ENCODE assay signal across 23 cellular contexts in the genomic region with DNA sequence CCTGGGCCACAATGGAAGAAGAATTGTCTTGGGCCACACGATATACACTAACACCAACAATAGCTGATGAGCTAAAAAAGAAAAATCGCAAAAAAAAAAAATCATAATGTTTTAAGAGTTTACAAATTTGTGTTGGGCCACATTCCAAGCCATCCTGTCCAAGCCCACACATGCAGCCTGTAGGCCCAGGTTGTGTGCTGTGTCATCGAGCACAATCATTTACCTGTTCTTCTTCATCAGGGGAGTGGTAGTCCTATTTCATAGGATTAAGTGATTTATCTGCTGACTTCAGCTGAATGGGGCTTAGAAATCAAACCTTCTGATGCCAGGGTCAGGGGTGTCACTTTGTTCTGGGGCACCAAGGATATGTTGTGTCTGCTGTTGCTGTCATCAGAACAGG.
"Had no signal": no experiment of that assay in that cellular context is flagged by ENCODE, and none has a peak within 500 bp of the region (broad histone marks: within the 10 kb centered on the region; RNA-seq: fewer than 3 reads in every experiment).

No MANE protein-coding gene starts in this region.

- H3K27me3 ChIP-seq: cardiac muscle cell, SJCRH30 had no signal

- H3K27ac Mint-ChIP-seq: activated CD4-positive, alpha-beta memory T cell treated with anti-CD3 and anti-CD28 coated beads, Interleukin-2, amount 10 ng/mL, durations not matched to agents 7 days and 5 days; activated CD4-positive, alpha-beta T cell treated with anti-CD3 and anti-CD28 coated beads for 36 hours; activated naive CD4-positive, alpha-beta T cell treated with anti-CD3 and anti-CD28 coated beads, Interleukin-2, amount 10 ng/mL, durations not matched to agents 7 days and 5 days; activated naive CD8-positive, alpha-beta T cell treated with anti-CD3 and anti-CD28 coated beads for 36 hours; activated T-cell treated with anti-CD3 and anti-CD28 coated beads, Interleukin-2, amount 50 U/mL, for 72 hours; activated T-helper 2 cell treated with anti-CD3 and anti-CD28 coated beads, Interferon-gamma antibody, Interleukin-2, Interleukin-4, amounts not matched to agents 10 μg/mL and 5 μg/mL and 100 μg/mL, durations not matched to agents 14 hours and 24 hours and 36 hours had no signal

- H3K36me3 ChIP-seq: cardiac muscle cell, SJCRH30 had no signal

- H3K4me1 Mint-ChIP-seq: activated CD4-positive, alpha-beta memory T cell treated with anti-CD3 and anti-CD28 coated beads, Interleukin-2, amount 10 ng/mL, durations not matched to agents 7 days and 5 days; activated CD4-positive, alpha-beta T cell treated with anti-CD3 and anti-CD28 coated beads for 36 hours; activated naive CD4-positive, alpha-beta T cell treated with anti-CD3 and anti-CD28 coated beads, Interleukin-2, amount 10 ng/mL, durations not matched to agents 7 days and 5 days; activated naive CD8-positive, alpha-beta T cell treated with anti-CD3 and anti-CD28 coated beads for 36 hours had no signal

- H3K4me3 Mint-ChIP-seq: activated CD4-positive, alpha-beta memory T cell treated with anti-CD3 and anti-CD28 coated beads, Interleukin-2, amount 10 ng/mL, durations not matched to agents 7 days and 5 days; activated CD4-positive, alpha-beta T cell treated with anti-CD3 and anti-CD28 coated beads for 36 hours; activated naive CD4-positive, alpha-beta T cell treated with anti-CD3 and anti-CD28 coated beads, Interleukin-2, amount 10 ng/mL, durations not matched to agents 7 days and 5 days; activated naive CD8-positive, alpha-beta T cell treated with anti-CD3 and anti-CD28 coated beads for 36 hours; activated T-cell treated with anti-CD3 and anti-CD28 coated beads, Interleukin-2, amount 50 U/mL, for 72 hours had no signal

- ATAC-seq: activated CD4-positive, alpha-beta T cell treated with anti-CD3 and anti-CD28 coated beads for 36 hours; activated T-cell treated with anti-CD3 and anti-CD28 coated beads, Interleukin-2, amount 50 U/mL, for 72 hours; Right ventricle myocardium inferior had no signal

- H3K4me3 ChIP-seq: cardiac muscle cell, SJCRH30 had no signal

- H3K9ac ChIP-seq: SK-N-SH had no signal

- H3K36me3 Mint-ChIP-seq: activated naive CD4-positive, alpha-beta T cell treated with anti-CD3 and anti-CD28 coated beads, Interleukin-2, amount 10 ng/mL, durations not matched to agents 7 days and 5 days; activated naive CD8-positive, alpha-beta T cell treated with anti-CD3 and anti-CD28 coated beads for 36 hours had no signal

- H3K4me1 ChIP-seq: SJCRH30 had no signal

- H3K27ac ChIP-seq: cardiac muscle cell, SJCRH30, VCaP had no signal

- H3K27me3 Mint-ChIP-seq: activated CD4-positive, alpha-beta memory T cell treated with anti-CD3 and anti-CD28 coated beads, Interleukin-2, amount 10 ng/mL, durations not matched to agents 7 days and 5 days; activated CD4-positive, alpha-beta T cell treated with anti-CD3 and anti-CD28 coated beads for 36 hours; activated naive CD4-positive, alpha-beta T cell treated with anti-CD3 and anti-CD28 coated beads, Interleukin-2, amount 10 ng/mL, durations not matched to agents 7 days and 5 days; activated naive CD8-positive, alpha-beta T cell treated with anti-CD3 and anti-CD28 coated beads for 36 hours had no signal

- H3K9me3 Mint-ChIP-seq: activated naive CD4-positive, alpha-beta T cell treated with anti-CD3 and anti-CD28 coated beads, Interleukin-2, amount 10 ng/mL, durations not matched to agents 7 days and 5 days; activated naive CD8-positive, alpha-beta T cell treated with anti-CD3 and anti-CD28 coated beads for 36 hours had no signal

- H3K4me2 ChIP-seq: SK-N-SH had no signal

- DNase-seq: activated CD4-positive, alpha-beta memory T cell treated with anti-CD3 and anti-CD28 coated beads, Interleukin-2, amount 10 ng/mL, durations not matched to agents 7 days and 5 days; activated CD4-positive, alpha-beta T cell treated with anti-CD3 and anti-CD28 coated beads for 36 hours; activated CD4-positive, alpha-beta T cell treated with anti-CD3 and anti-CD28 coated beads, Interleukin-2, amount 50 U/mL, for 1 hour; activated gamma-delta T cell treated with Interleukin-2 at 50 U/mL for 16 hours; activated naive CD4-positive, alpha-beta T cell treated with anti-CD3 and anti-CD28 coated beads, Interleukin-2, amount 10 ng/mL, durations not matched to agents 7 days and 5 days; activated naive CD8-positive, alpha-beta T cell treated with anti-CD3 and anti-CD28 coated beads for 36 hours; activated T-cell treated with anti-CD3 and anti-CD28 coated beads, Interleukin-2, amount 50 U/mL, for 72 hours; KG1; NCI-H1092; NCI-H2029; NCI-H2107; NCI-H2171 treated with DMSO at 0.1 percent for 48 hours; NCI-H226; NCI-H526; NCI-H82; RPMI8226; SJCRH30; SK-N-SH; T-helper 1 cell had no signal
